In genomic region chr2:128594273-128594910, GRCh38 we compare ENCODE assay signal across 15 cellular contexts.
"Had no signal": no experiment of that assay in that cellular context is flagged by ENCODE, and none has a peak within 500 bp of the region (broad histone marks: within the 10 kb centered on the region; RNA-seq: fewer than 3 reads in every experiment).

No MANE protein-coding gene starts in this region.

- H3K27me3 ChIP-seq: breast epithelium had no signal

- H3K9me3 ChIP-seq: breast epithelium, SK-N-SH, spleen had no signal

- H3K4me3 ChIP-seq: breast epithelium, spleen had no signal

- ATAC-seq: natural killer cell treated with Interleukin-12 subunit alpha and Interleukin-12 subunit beta and Interleukin-15 and Interleukin-18, amount 100 ng/mL, for 72 hours; stimulated activated naive B cell treated with anti-CD40 and anti-IgM and Interleukin-4, amounts not matched to agents 10 μg/mL and 1 μg/mL and 100 μg/mL, for 72 hours had no signal

- H3K9me2 ChIP-seq: SK-N-SH had no signal

- H3K36me3 ChIP-seq: breast epithelium, spleen had no signal

- DNase-seq: activated B cell treated with CpG ODN at 0.5 μM for 24 hours; activated CD4-positive, alpha-beta T cell treated with anti-CD3 and anti-CD28 coated beads, Interleukin-2, amount 10 ng/mL, durations not matched to agents 7 days and 5 days; activated gamma-delta T cell treated with Interleukin-2 at 50 U/mL for 16 hours; activated naive CD8-positive, alpha-beta T cell treated with anti-CD3 and anti-CD28 coated beads, Interleukin-2, amount 10 ng/mL, durations not matched to agents 7 days and 5 days; activated T-cell treated with anti-CD3 and anti-CD28 coated beads, Interleukin-2, amount 50 U/mL, for 48 hours; anterior cingulate cortex; endodermal cell; erythroblast; hippocampal formation; SK-N-SH; spleen; stimulated activated CD4-positive, alpha-beta T cell treated with anti-CD3 and anti-CD28 coated beads, Interleukin-2, amount 100 ng/mL, for 24 hours; stimulated activated naive B cell treated with anti-CD40 and anti-IgM and Interleukin-4, amounts not matched to agents 10 μg/mL and 1 μg/mL and 100 μg/mL, for 72 hours had no signal

- H3K27ac ChIP-seq: breast epithelium, spleen had no signal

- H3K4me2 ChIP-seq: SK-N-SH had no signal
